Comparison of ENCODE assay signal across 13 cellular contexts in the genomic region with DNA sequence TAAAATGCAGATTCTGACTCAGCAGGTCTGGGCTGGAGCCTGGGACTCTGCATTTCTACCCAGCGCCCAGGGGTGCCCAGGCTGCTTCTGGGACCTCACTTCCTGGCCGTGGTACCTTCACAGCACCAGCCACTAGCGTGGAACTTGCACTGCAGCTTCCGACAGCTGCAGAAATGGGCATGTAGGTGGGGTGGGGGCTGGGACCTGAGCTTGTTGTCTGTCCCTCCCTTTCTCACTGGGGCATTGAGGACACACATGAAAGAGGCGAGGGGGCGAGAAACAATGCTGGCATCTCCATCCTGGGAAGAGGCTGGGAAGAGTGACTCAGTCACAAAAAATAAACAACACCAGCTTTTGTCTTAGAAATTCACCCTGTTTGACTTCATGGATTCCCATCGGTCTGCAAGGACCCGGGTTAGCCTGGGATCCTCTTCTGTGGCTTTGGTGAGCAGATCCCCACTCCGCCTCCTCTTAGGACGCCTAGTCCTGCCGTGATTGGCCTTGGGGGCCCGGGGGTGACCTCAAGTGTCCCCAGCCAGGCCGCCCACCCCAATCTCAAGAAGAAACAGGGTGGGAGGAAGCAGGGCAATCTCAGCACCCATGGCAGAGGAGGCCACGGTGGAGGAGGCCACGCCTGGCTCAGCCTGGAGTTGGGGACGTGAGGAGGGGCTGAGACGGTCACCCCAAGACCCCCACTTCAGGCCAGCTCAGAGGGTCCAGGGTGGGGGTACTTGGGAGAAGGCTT. TPM values are rescaled to one million over a fixed set of nuclear protein-coding genes. Genes with fewer than 3 reads are reported as not detected.
A peak's percentile ranks its signal among the peaks of the same experiment; 100 is the strongest.
DNase-seq lines count a peak whose midpoint lies in the region; ATAC-seq and TF ChIP-seq lines count a peak whose summit lies in the region.
"Had no signal": no experiment of that assay in that cellular context is flagged by ENCODE, and none has a peak within 500 bp of the region (broad histone marks: within the 10 kb centered on the region; RNA-seq: fewer than 3 reads in every experiment).

No MANE protein-coding gene starts in this region.

- no peak overlapping the region for H3K27ac Mint-ChIP-seq in activated CD8-positive, alpha-beta memory T cell treated with anti-CD3 and anti-CD28 coated beads, Interleukin-2, amount 10 ng/mL, durations not matched to agents 7 days and 5 days
- H3K27ac Mint-ChIP-seq: stimulated activated naive B cell treated with anti-CD40 and anti-IgM and Interleukin-4, amounts not matched to agents 10 μg/mL and 1 μg/mL and 100 μg/mL, for 72 hours had no signal

- no peaks in the 10 kb centered on the region for H3K36me3 Mint-ChIP-seq in activated CD8-positive, alpha-beta memory T cell treated with anti-CD3 and anti-CD28 coated beads, Interleukin-2, amount 10 ng/mL, durations not matched to agents 7 days and 5 days
- H3K36me3 Mint-ChIP-seq: CD4-positive, CD25-positive, alpha-beta regulatory T cell; stimulated activated naive B cell treated with anti-CD40 and anti-IgM and Interleukin-4, amounts not matched to agents 10 μg/mL and 1 μg/mL and 100 μg/mL, for 72 hours had no signal

- no peaks in the 10 kb centered on the region for H3K4me1 Mint-ChIP-seq in activated CD8-positive, alpha-beta memory T cell treated with anti-CD3 and anti-CD28 coated beads, Interleukin-2, amount 10 ng/mL, durations not matched to agents 7 days and 5 days

- TF ChIP-seq CTCF in AG10803 (conservative IDR thresholded peaks at IDR 0.05; ENCODE audit: low read length) (no peak), fibroblast of villous mesenchyme (IDR thresholded peaks at IDR 0.05; ENCODE audit: insufficient read depth, low read depth, low read length) (no peak)

- peaks cover 23% of the 10 kb centered on the region for H3K27me3 Mint-ChIP-seq in activated CD8-positive, alpha-beta memory T cell treated with anti-CD3 and anti-CD28 coated beads, Interleukin-2, amount 10 ng/mL, durations not matched to agents 7 days and 5 days

- no peak overlapping the region for H3K4me3 Mint-ChIP-seq in activated CD8-positive, alpha-beta memory T cell treated with anti-CD3 and anti-CD28 coated beads, Interleukin-2, amount 10 ng/mL, durations not matched to agents 7 days and 5 days
- H3K4me3 Mint-ChIP-seq: CD4-positive, CD25-positive, alpha-beta regulatory T cell; stimulated activated naive B cell treated with anti-CD40 and anti-IgM and Interleukin-4, amounts not matched to agents 10 μg/mL and 1 μg/mL and 100 μg/mL, for 72 hours had no signal

- peak; percentile 78 for DNase-seq in AG10803 (ENCODE audit: low read depth)
- DNase-seq in RPMI7951 (ENCODE audit: low read depth): peak; percentile 93
- DNase-seq in fibroblast of villous mesenchyme (ENCODE audit: low read depth): peak; percentile 81
- peak; percentile 60 for DNase-seq in pons (ENCODE audit: low spot score)
- DNase-seq in Kasumi-1 (lab: John Stamatoyannopoulos, UW): no peak
- no peak for DNase-seq in activated CD8-positive, alpha-beta memory T cell treated with anti-CD3 and anti-CD28 coated beads, Interleukin-2, amount 10 ng/mL, durations not matched to agents 7 days and 5 days
- DNase-seq: activated effector memory CD4-positive, alpha-beta T cell treated with anti-CD3 and anti-CD28 coated beads, Interleukin-2, amount 50 U/mL, for 16 hours; CD4-positive, CD25-positive, alpha-beta regulatory T cell; NCI-H2081 treated with DMSO at 0.1 percent for 48 hours; stimulated activated naive B cell treated with anti-CD40 and anti-IgM and Interleukin-4, amounts not matched to agents 10 μg/mL and 1 μg/mL and 100 μg/mL, for 72 hours; T-helper 2 cell had no signal

- no peaks in the 10 kb centered on the region for H3K9me3 Mint-ChIP-seq in activated CD8-positive, alpha-beta memory T cell treated with anti-CD3 and anti-CD28 coated beads, Interleukin-2, amount 10 ng/mL, durations not matched to agents 7 days and 5 days (ENCODE audit: low read depth)
- H3K9me3 Mint-ChIP-seq: CD4-positive, CD25-positive, alpha-beta regulatory T cell; stimulated activated naive B cell treated with anti-CD40 and anti-IgM and Interleukin-4, amounts not matched to agents 10 μg/mL and 1 μg/mL and 100 μg/mL, for 72 hours had no signal

- H3K4me3 ChIP-seq in AG10803 (ENCODE audit: low read length): no peak overlapping the region
- H3K4me3 ChIP-seq in fibroblast of villous mesenchyme (ENCODE audit: low read depth, low read length): no peak overlapping the region

- no peak for ATAC-seq in activated CD8-positive, alpha-beta memory T cell treated with anti-CD3 and anti-CD28 coated beads, Interleukin-2, amount 10 ng/mL, durations not matched to agents 7 days and 5 days
- ATAC-seq in GM19463 (IDR thresholded peaks at IDR 0.05; ENCODE audit: unreplicated experiment) (no peak), HG03565 (IDR thresholded peaks at IDR 0.05; ENCODE audit: unreplicated experiment) (no peak)
- ATAC-seq: stimulated activated naive B cell treated with anti-CD40 and anti-IgM and Interleukin-4, amounts not matched to agents 10 μg/mL and 1 μg/mL and 100 μg/mL, for 72 hours had no signal

- CTCF ChIA-PET in activated CD8-positive, alpha-beta memory T cell treated with anti-CD3 and anti-CD28 coated beads, Interleukin-2, amount 10 ng/mL, durations not matched to agents 7 days and 5 days (lab: Charles Lee): interaction anchor here (1.2 kb wide), 1 partner anchor 180 kb away, joined by 3 read pairs; no protein-coding TSS in a partner anchor

RNA-seq across cellular contexts. Expression of a gene that starts 29.9 kb away (rescaled TPM):
- 24.6 and 30.3 TPM in 2 replicates for total RNA-seq in RPMI7951 (2014; rRNA removed; shearing (Covaris generic))
- total RNA-seq in fibroblast of villous mesenchyme: 43.8 and 60.0 TPM in 2 replicates
- total RNA-seq in activated CD8-positive, alpha-beta memory T cell treated with anti-CD3 and anti-CD28 coated beads, Interleukin-2, amount 10 ng/mL, durations not matched to agents 7 days and 5 days: 10 to 100 TPM; 16.4 to 19.5 TPM

Comparison
In these comparisons a context has a peak if more than half of its experiments do, and no peak if none do; other contexts are left out.
1. DNase-seq: peak in AG10803 (single experiment), RPMI7951 (single experiment), fibroblast of villous mesenchyme (single experiment) and pons (single experiment); none in Kasumi-1 (0 of 2) and activated CD8-positive, alpha-beta memory T cell treated with anti-CD3 and anti-CD28 coated beads, Interleukin-2, amount 10 ng/mL, durations not matched to agents 7 days and 5 days (single experiment).